ENCODE assay signal across 8 cellular contexts in genomic region chr1:11650331-11650991, GRCh38. TPM values are rescaled to one million over a fixed set of nuclear protein-coding genes. Genes with fewer than 3 reads are reported as not detected.
DNase-seq lines count a peak whose midpoint lies in the region; ATAC-seq and TF ChIP-seq lines count a peak whose summit lies in the region.

No MANE protein-coding gene starts in this region.

- peaks cover 0 to 44% (median 38%) of the 10 kb centered on the region in 4 donors for H3K4me1 ChIP-seq in sigmoid colon

- peak overlapping the region in 2 of 4 donors; percentile 1 to 20 for H3K4me3 ChIP-seq in sigmoid colon

- H3K9me3 ChIP-seq in sigmoid colon, result no peaks in the 10 kb centered on the region

- DNase-seq in Caki2 (ENCODE audit: low read depth), result peak; percentile 36
- peak; percentile 27 for DNase-seq in KG1 (lab: John Stamatoyannopoulos, UW)
- peak; percentile 47 to 93 (median 68) for DNase-seq in T-helper 2 cell
- peak; percentile 55 for DNase-seq in amniotic epithelial cell (ENCODE audit: low read depth)
- peak; percentile 75 for DNase-seq in hepatic stellate cell (ENCODE audit: low spot score)
- peak; percentile 87 for DNase-seq in sigmoid colon

- WGBS in sigmoid colon, 2 donors, result 5 to 12% methylated on average over 47 of the region's 47 CpGs

- TF ChIP-seq POLR2A in sigmoid colon (IDR thresholded peaks at IDR 0.05), result no peak

- no peaks in the 10 kb centered on the region for H3K36me3 ChIP-seq in sigmoid colon

- no peak for TF ChIP-seq EP300 in sigmoid colon (IDR thresholded peaks at IDR 0.05)

- H3K27ac ChIP-seq in sigmoid colon, result no peak overlapping the region

- in situ Hi-C loops in Caki2 (cut with HindIII; ENCODE audit: low pct_unique_long_range_greater_than_20kb, low sequenced_read_pairs), result no loop called here

- H3K27me3 ChIP-seq in sigmoid colon, result peaks cover 7 to 39% (median 32%) of the 10 kb centered on the region in 3 donors

- ATAC-seq in GM18498 (IDR thresholded peaks at IDR 0.05; ENCODE audit: unreplicated experiment) (no peak), GM21367 (IDR thresholded peaks at IDR 0.05; ENCODE audit: unreplicated experiment) (no peak)

- TF ChIP-seq CTCF in sigmoid colon (IDR thresholded peaks at IDR 0.05), result peak; percentile 37 to 61 (median 50)

- intact Hi-C loops in sigmoid colon (cut with DNase I), result loop anchor here (2.0 to 5.0 kb wide), 5 partner anchors 68 to 257 kb away; partner anchors contain the start of gene AGTRAP

RNA-seq across cellular contexts. Expression of gene FBXO2, which starts 3.8 kb away (rescaled TPM):
- total RNA-seq in Caki2 (2014; rRNA removed; shearing (Covaris generic); ENCODE audit: low replicate concordance), result 3.6 and 3.9 TPM in 2 replicates
- total RNA-seq in sigmoid colon, result 1 to 10 TPM; 3.5 to 9.7 (median 6.7) TPM
- 1 to 10 TPM in 2 of 3 donors, not detected in 1; 1.2 to 2.8 TPM for polyA plus RNA-seq in sigmoid colon

RNA-seq across cellular contexts. Expression of gene FBXO44, which starts 4.2 kb away (rescaled TPM):
- total RNA-seq in Caki2 (2014; rRNA removed; shearing (Covaris generic); ENCODE audit: low replicate concordance), result 11.0 and 14.2 TPM in 2 replicates
- 10 to 100 TPM; 12.5 to 27.3 (median 23.4) TPM for total RNA-seq in sigmoid colon
- polyA plus RNA-seq in sigmoid colon, result 10 to 100 TPM in 1 of 3 donors, 1 to 10 TPM in 2; 1.6 to 14.2 (median 3.0) TPM

RNA-seq across cellular contexts. Expression of gene FBXO6, which starts 13.5 kb away (rescaled TPM):
- total RNA-seq in Caki2 (2014; rRNA removed; shearing (Covaris generic); ENCODE audit: low replicate concordance), result 17.4 and 51.1 TPM in 2 replicates
- 10 to 100 TPM in 3 of 4 donors, 1 to 10 TPM in 1; 9.2 to 19.9 (median 11.5) TPM for total RNA-seq in sigmoid colon
- polyA plus RNA-seq in sigmoid colon, result 10 to 100 TPM in 1 of 3 donors, 1 to 10 TPM in 2; 6.9 to 17.8 (median 9.0) TPM

RNA-seq across cellular contexts. Expression of gene MAD2L2, which starts 30.5 kb away (rescaled TPM):
- 91.7 and 96.7 TPM in 2 replicates for total RNA-seq in Caki2 (2014; rRNA removed; shearing (Covaris generic); ENCODE audit: low replicate concordance)
- 10 to 100 TPM; 28.2 to 57.9 (median 41.4) TPM for total RNA-seq in sigmoid colon
- 10 to 100 TPM in 2 of 3 donors, 1 to 10 TPM in 1; 8.8 to 26.4 (median 15.0) TPM for polyA plus RNA-seq in sigmoid colon

RNA-seq across cellular contexts. Expression of gene DRAXIN, which starts 41.0 kb away (rescaled TPM):
- not detected in 2 replicates for total RNA-seq in Caki2 (2014; rRNA removed; shearing (Covaris generic); ENCODE audit: low replicate concordance)
- total RNA-seq in sigmoid colon, result under 1 TPM in 2 of 4 donors, not detected in 2; 0.28 to 0.36 TPM
- polyA plus RNA-seq in sigmoid colon, result under 1 TPM in 1 of 3 donors, not detected in 2; 0.13 TPM

Comparison
In these comparisons a context has a peak if more than half of its experiments do, and no peak if none do; other contexts are left out.
1. DNase-seq: peak in every context shown above with its lines; median percentile 87 in sigmoid colon; 75 in hepatic stellate cell; 68 in T-helper 2 cell; 55 in amniotic epithelial cell; 36 in Caki2; 27 in KG1.